Comparison of ENCODE assay signal across 23 cellular contexts in genomic region chr5:176391479-176391878, GRCh38. TPM values are rescaled to one million over a fixed set of nuclear protein-coding genes. Genes with fewer than 3 reads are reported as not detected.
A peak's percentile ranks its signal among the peaks of the same experiment; 100 is the strongest.
DNase-seq lines count a peak whose midpoint lies in the region; ATAC-seq and TF ChIP-seq lines count a peak whose summit lies in the region.
"Had no signal": no experiment of that assay in that cellular context is flagged by ENCODE, and none has a peak within 500 bp of the region (broad histone marks: within the 10 kb centered on the region; RNA-seq: fewer than 3 reads in every experiment).

No MANE protein-coding gene starts in this region.

- peaks cover 19% of the 10 kb centered on the region for H3K79me2 ChIP-seq in GM23338 (replicated peaks; ENCODE audit: insufficient read depth)

- peaks cover 19% of the 10 kb centered on the region for H3K27me3 Mint-ChIP-seq in GM23338 (ENCODE audit: insufficient read depth, low read depth, poor library complexity)
- no peaks in the 10 kb centered on the region for H3K27me3 Mint-ChIP-seq in activated T-helper 17 cell treated with anti-CD3 and anti-CD28 coated beads, Interleukin-2, amount 50 U/mL, for 72 hours
- H3K27me3 Mint-ChIP-seq: activated naive CD8-positive, alpha-beta T cell treated with anti-CD3 and anti-CD28 coated beads, Interleukin-2, amount 10 ng/mL, durations not matched to agents 7 days and 5 days; naive B cell had no signal

- peaks cover 0 to 34% (median 12%) of the 10 kb centered on the region in 11 experiments; a peak in 19 of 22 replicates for H4K20me1 ChIP-seq in BLaER1 treated with 17β-estradiol and CSF1 and Interleukin-3, amounts not matched to agents 10 nM and 100 nM
- peaks cover 8% of the 10 kb centered on the region for H4K20me1 ChIP-seq in GM23338 (replicated peaks; ENCODE audit: insufficient read depth)

- H3F3A ChIP-seq in GM23338 (replicated peaks; ENCODE audit: low read depth), result peaks cover 5% of the 10 kb centered on the region; the same call in 1 of the 2 replicates

- peak overlapping the region in 1 of 11 experiments; percentile 12; a peak in 2 of 22 replicates for H3K9ac ChIP-seq in BLaER1 treated with 17β-estradiol and CSF1 and Interleukin-3, amounts not matched to agents 10 nM and 100 nM
- H3K9ac ChIP-seq: GM23248 had no signal

- no peaks in the 10 kb centered on the region for H3K9me3 ChIP-seq in BLaER1 treated with 17β-estradiol and CSF1 and Interleukin-3, amounts not matched to agents 10 nM and 100 nM (replicated peaks in 1 of 11)
- no peaks in the 10 kb centered on the region for H3K9me3 ChIP-seq in mucosa of descending colon
- H3K9me3 ChIP-seq: testis, uterus had no signal

- intact Hi-C loops in mucosa of descending colon (cut with DNase I, micrococcal nuclease), result no loop called here

- H3K4me2 ChIP-seq in BLaER1 treated with 17β-estradiol and CSF1 and Interleukin-3, amounts not matched to agents 10 nM and 100 nM, result peak overlapping the region in 8 of 11 experiments; percentile 27 to 91 (median 63); a peak in 15 of 22 replicates
- no peak overlapping the region for H3K4me2 ChIP-seq in GM23338
- H3K4me2 ChIP-seq: smooth muscle cell had no signal

- no peak overlapping the region for H3K27ac Mint-ChIP-seq in GM23338
- peak overlapping the region; percentile 38 for H3K27ac Mint-ChIP-seq in activated T-helper 17 cell treated with anti-CD3 and anti-CD28 coated beads, Interleukin-2, amount 50 U/mL, for 72 hours
- H3K27ac Mint-ChIP-seq: activated naive CD8-positive, alpha-beta T cell treated with anti-CD3 and anti-CD28 coated beads, Interleukin-2, amount 10 ng/mL, durations not matched to agents 7 days and 5 days had no signal

- H3K9me3 Mint-ChIP-seq in GM23338, result no peaks in the 10 kb centered on the region; the same call in 2 of the 3 replicates
- H3K9me3 Mint-ChIP-seq in activated T-helper 17 cell treated with anti-CD3 and anti-CD28 coated beads, Interleukin-2, amount 50 U/mL, for 72 hours, result no peaks in the 10 kb centered on the region
- H3K9me3 Mint-ChIP-seq: activated naive CD8-positive, alpha-beta T cell treated with anti-CD3 and anti-CD28 coated beads, Interleukin-2, amount 10 ng/mL, durations not matched to agents 7 days and 5 days; activated T-cell treated with anti-CD3 and anti-CD28 coated beads, Interleukin-2, amount 50 U/mL, for 72 hours; immature natural killer cell; naive B cell had no signal

- H3K4me1 Mint-ChIP-seq in GM23338, result peaks cover 16% of the 10 kb centered on the region; the same call in 2 of the 3 replicates
- peaks cover 5% of the 10 kb centered on the region for H3K4me1 Mint-ChIP-seq in activated T-helper 17 cell treated with anti-CD3 and anti-CD28 coated beads, Interleukin-2, amount 50 U/mL, for 72 hours

- DNase-seq in GM23338 (ENCODE audit: low spot score), result peak; percentile 40
- DNase-seq in mucosa of descending colon, result peak in 2 of 3 donors; percentile 21 to 29
- DNase-seq in NCI-H748 treated with DMSO at 0.1 percent for 48 hours (lab: John Stamatoyannopoulos, UW), result no peak
- no peak for DNase-seq in caudate nucleus (lab: John Stamatoyannopoulos, UW)
- DNase-seq: activated naive CD8-positive, alpha-beta T cell treated with anti-CD3 and anti-CD28 coated beads, Interleukin-2, amount 10 ng/mL, durations not matched to agents 7 days and 5 days; activated T-cell treated with anti-CD3 and anti-CD28 coated beads, Interleukin-2, amount 50 U/mL, for 72 hours; GM23248; immature natural killer cell; KG1; naive B cell; NCI-H69; retina; RPMI8226; stimulated activated CD4-positive, alpha-beta T cell treated with anti-CD3 and anti-CD28 coated beads, Interleukin-2, amount 100 ng/mL, for 48 hours; stimulated activated naive CD4-positive, alpha-beta T cell; testis; uterus had no signal

- peak; percentile 30 to 41; a peak in 2 of 4 replicates for TF ChIP-seq CTCF in GM23338 (conservative IDR thresholded peaks at IDR 0.05; ENCODE audit: low read depth in 2 of 2)
- TF ChIP-seq CTCF in mucosa of descending colon (IDR thresholded peaks at IDR 0.05), result no peak

- no peak overlapping the region for H3K4me3 ChIP-seq in BLaER1 treated with 17β-estradiol and CSF1 and Interleukin-3, amounts not matched to agents 10 nM and 100 nM
- H3K4me3 ChIP-seq in GM23338 (no peak overlapping the region), mucosa of descending colon (no peak overlapping the region)
- H3K4me3 ChIP-seq: GM23248, smooth muscle cell, testis, uterus had no signal

- peak overlapping the region in 4 of 11 experiments; percentile 10 to 60 (median 38); a peak in 6 of 22 replicates for H3K27ac ChIP-seq in BLaER1 treated with 17β-estradiol and CSF1 and Interleukin-3, amounts not matched to agents 10 nM and 100 nM
- H3K27ac ChIP-seq in GM23338 (ENCODE audit: low read depth) (no peak overlapping the region), caudate nucleus (ENCODE audit: low read depth, low read length) (no peak overlapping the region)
- H3K27ac ChIP-seq: GM23248, testis, uterus had no signal

- H3K4me1 ChIP-seq in BLaER1 treated with 17β-estradiol and CSF1 and Interleukin-3, amounts not matched to agents 10 nM and 100 nM, result peaks cover 17 to 56% (median 37%) of the 10 kb centered on the region in 10 experiments
- H3K4me1 ChIP-seq in GM23338 (ENCODE audit: insufficient read depth) (peaks cover 9% of the 10 kb centered on the region; the same call in 1 of the 2 replicates), mucosa of descending colon (ENCODE audit: low read depth) (peaks cover 16% of the 10 kb centered on the region)

- H3K4me3 Mint-ChIP-seq in GM23338, result no peak overlapping the region
- no peak overlapping the region for H3K4me3 Mint-ChIP-seq in activated T-helper 17 cell treated with anti-CD3 and anti-CD28 coated beads, Interleukin-2, amount 50 U/mL, for 72 hours

- H2AFZ ChIP-seq in GM23338, result no peak overlapping the region
- H2AFZ ChIP-seq: GM23248 had no signal

- ATAC-seq in GM23338 (no peak), mucosa of descending colon (no peak), HG02938 (IDR thresholded peaks at IDR 0.05; ENCODE audit: unreplicated experiment) (no peak), GM21717 (IDR thresholded peaks at IDR 0.05; ENCODE audit: unreplicated experiment) (no peak)
- ATAC-seq in activated T-helper 17 cell treated with anti-CD3 and anti-CD28 coated beads, Interleukin-2, amount 50 U/mL, for 72 hours (replicated peaks), result no peak
- ATAC-seq: activated T-cell treated with anti-CD3 and anti-CD28 coated beads, Interleukin-2, amount 50 U/mL, for 72 hours; left lobe of liver had no signal

- peaks cover 29% of the 10 kb centered on the region for H3K36me3 Mint-ChIP-seq in GM23338 (ENCODE audit: low read depth)
- peaks cover 61% of the 10 kb centered on the region for H3K36me3 Mint-ChIP-seq in activated T-helper 17 cell treated with anti-CD3 and anti-CD28 coated beads, Interleukin-2, amount 50 U/mL, for 72 hours (ENCODE audit: low read depth)
- H3K36me3 Mint-ChIP-seq: naive B cell had no signal

- H3K9me2 ChIP-seq in GM23338 (ENCODE audit: insufficient read depth), result no peaks in the 10 kb centered on the region

- no peaks in the 10 kb centered on the region for H3K27me3 ChIP-seq in BLaER1 treated with 17β-estradiol and CSF1 and Interleukin-3, amounts not matched to agents 10 nM and 100 nM
- no peaks in the 10 kb centered on the region for H3K27me3 ChIP-seq in GM23338 (ENCODE audit: insufficient read depth)
- H3K27me3 ChIP-seq: testis, uterus had no signal

- H3K36me3 ChIP-seq in BLaER1 treated with 17β-estradiol and CSF1 and Interleukin-3, amounts not matched to agents 10 nM and 100 nM, result peaks cover 28 to 64% (median 51%) of the 10 kb centered on the region in 11 experiments
- no peaks in the 10 kb centered on the region; the same call in 1 of the 2 replicates for H3K36me3 ChIP-seq in GM23338 (ENCODE audit: insufficient read depth)
- no peaks in the 10 kb centered on the region for H3K36me3 ChIP-seq in mucosa of descending colon (ENCODE audit: low read depth)
- H3K36me3 ChIP-seq: uterus had no signal

TF ChIP-seq in GM23338, 12 proteins besides CTCF, POLR2A, EP300 and RAD21 (continues in another document):
- TF ChIP-seq STAT1 (IDR thresholded peaks at IDR 0.05; ENCODE audit: unreplicated experiment), result no peak
- no peak for TF ChIP-seq CREB1 (CRISPR knock-in tag; IDR thresholded peaks at IDR 0.05; ENCODE audit: low read depth)
- no peak for TF ChIP-seq POLR2AphosphoS5 (IDR thresholded peaks at IDR 0.05; ENCODE audit: low read depth)

RNA-seq across cellular contexts. Expression of gene HIGD2A, which starts 2.9 kb away (rescaled TPM):
- 50.1 and 67.7 TPM in 2 replicates for total RNA-seq in GM23338 (2014; rRNA removed; shearing (Covaris generic))
- polyA plus RNA-seq in GM23338 (2016; fragmentation: Nextera tagmentation; extraction: Ambion mirVana), result 194 and 206 TPM in 2 replicates
- 100 to 1,000 TPM; 114 to 120 TPM for total RNA-seq in activated T-helper 17 cell treated with anti-CD3 and anti-CD28 coated beads, Interleukin-2, amount 50 U/mL, for 72 hours
- 100 to 1,000 TPM; 186 to 257 (median 198) TPM for total RNA-seq in mucosa of descending colon

RNA-seq across cellular contexts. Expression of gene NOP16, which starts 3.1 kb away (rescaled TPM):
- 43.4 and 44.3 TPM in 2 replicates for total RNA-seq in GM23338 (2014; rRNA removed; shearing (Covaris generic))
- 181 and 193 TPM in 2 replicates for polyA plus RNA-seq in GM23338 (2016; fragmentation: Nextera tagmentation; extraction: Ambion mirVana)
- 10 to 100 TPM; 37.6 to 99.0 TPM for total RNA-seq in activated T-helper 17 cell treated with anti-CD3 and anti-CD28 coated beads, Interleukin-2, amount 50 U/mL, for 72 hours
- 10 to 100 TPM; 17.0 to 22.9 (median 18.4) TPM for total RNA-seq in mucosa of descending colon

RNA-seq across cellular contexts. Expression of gene CLTB, which starts 24.9 kb away (rescaled TPM):
- total RNA-seq in GM23338 (2014; rRNA removed; shearing (Covaris generic)), result 34.0 and 41.4 TPM in 2 replicates
- polyA plus RNA-seq in GM23338 (2016; fragmentation: Nextera tagmentation; extraction: Ambion mirVana), result 26.8 and 30.1 TPM in 2 replicates
- 10 to 100 TPM; 22.9 to 56.9 TPM for total RNA-seq in activated T-helper 17 cell treated with anti-CD3 and anti-CD28 coated beads, Interleukin-2, amount 50 U/mL, for 72 hours
- total RNA-seq in mucosa of descending colon, result 100 to 1,000 TPM; 144 to 234 (median 199) TPM

RNA-seq across cellular contexts. Expression of gene ARL10, which starts 26.2 kb away (rescaled TPM):
- total RNA-seq in GM23338 (2014; rRNA removed; shearing (Covaris generic)), result 6.7 and 7.9 TPM in 2 replicates
- 2.0 and 2.5 TPM in 2 replicates for polyA plus RNA-seq in GM23338 (2016; fragmentation: Nextera tagmentation; extraction: Ambion mirVana)
- total RNA-seq in activated T-helper 17 cell treated with anti-CD3 and anti-CD28 coated beads, Interleukin-2, amount 50 U/mL, for 72 hours, result 10 to 100 TPM in 1 of 2 donors, 1 to 10 TPM in 1; 8.7 to 17.3 TPM
- 10 to 100 TPM in 1 of 3 donors, 1 to 10 TPM in 2; 2.1 to 12.2 (median 2.3) TPM for total RNA-seq in mucosa of descending colon

RNA-seq across cellular contexts. Expression of gene KIAA1191, which starts 29.9 kb away (rescaled TPM):
- 87.2 and 87.4 TPM in 2 replicates for total RNA-seq in GM23338 (2014; rRNA removed; shearing (Covaris generic))
- 52.3 and 53.7 TPM in 2 replicates for polyA plus RNA-seq in GM23338 (2016; fragmentation: Nextera tagmentation; extraction: Ambion mirVana)
- total RNA-seq in activated T-helper 17 cell treated with anti-CD3 and anti-CD28 coated beads, Interleukin-2, amount 50 U/mL, for 72 hours, result 10 to 100 TPM; 54.2 to 78.0 TPM
- total RNA-seq in mucosa of descending colon, result 100 to 1,000 TPM in 2 of 3 donors, 10 to 100 TPM in 1; 63.4 to 106 (median 104) TPM

Comparison
In these comparisons a context has a peak if more than half of its experiments do, and no peak if none do; other contexts are left out.
1. DNase-seq: peak in GM23338 (single experiment) and mucosa of descending colon (2 of 3); none in NCI-H748 treated with DMSO at 0.1 percent for 48 hours (single experiment) and caudate nucleus (0 of 61).